In genomic region chr5:157592594-157592993, GRCh38 we compare ENCODE assay signal across 1 cellular context.
TF ChIP-seq lines count a peak whose summit lies in the region.

No MANE protein-coding gene starts in this region.

TF ChIP-seq in GM12878, 131 proteins besides CTCF, POLR2A, EP300 and RAD21 (continued from another document):
- TF ChIP-seq RELA (IDR thresholded peaks at IDR 0.05; ENCODE audit: borderline replicate concordance, partially characterized antibody) (no peak), MEF2A (IDR thresholded peaks at IDR 0.05; ENCODE audit: insufficient read depth, low read depth, low read length) (no peak), MLLT1 (IDR thresholded peaks at IDR 0.05) (no peak), STAT3 (IDR thresholded peaks at IDR 0.05; ENCODE audit: low read depth, low read length) (no peak), IRF4 (IDR thresholded peaks at IDR 0.05; ENCODE audit: low read depth, low read length) (0 out of 2 replicates have a peak, but pooled peaks have one; percentile 10), ZNF592 (IDR thresholded peaks at IDR 0.05) (no peak), WRNIP1 (IDR thresholded peaks at IDR 0.05; ENCODE audit: borderline replicate concordance, low read depth, low read length) (no peak), NFIC (IDR thresholded peaks at IDR 0.05; ENCODE audit: low read depth, low read length) (peak; percentile 67; the same call in 1 of the 2 replicates), ZNF687 (IDR thresholded peaks at IDR 0.05) (0 out of 2 replicates have a peak, but pooled peaks have one; percentile 40), RUNX3 (IDR thresholded peaks at IDR 0.05; ENCODE audit: low read length) (no peak; the same call in 1 of the 2 replicates), SMARCA5 (IDR thresholded peaks at IDR 0.05) (no peak), SPI1 (IDR thresholded peaks at IDR 0.05; ENCODE audit: borderline replicate concordance, insufficient read depth, low read depth, low read length) (peak; percentile 44), RFX5 (IDR thresholded peaks at IDR 0.05; ENCODE audit: low read depth, low read length) (no peak), TAF1 (IDR thresholded peaks at IDR 0.05; ENCODE audit: borderline replicate concordance, low read depth, low read length) (no peak), BCL11A (IDR thresholded peaks at IDR 0.05; ENCODE audit: low read depth, low read length) (no peak), BMI1 (IDR thresholded peaks at IDR 0.05; ENCODE audit: borderline replicate concordance) (no peak), TCF7 (IDR thresholded peaks at IDR 0.05; ENCODE audit: borderline replicate concordance) (no peak), SIN3A (IDR thresholded peaks at IDR 0.05; ENCODE audit: low read depth, low read length) (no peak), ZSCAN29 (IDR thresholded peaks at IDR 0.05) (no peak), MTA3 (IDR thresholded peaks at IDR 0.05; ENCODE audit: borderline replicate concordance, low read length) (no peak), PAX8 (IDR thresholded peaks at IDR 0.05) (no peak), EGR1 (IDR thresholded peaks at IDR 0.05; ENCODE audit: borderline replicate concordance in 1 of 2, low read depth in 2 of 2, low read length in 2 of 2) (no peak), CREB1 (IDR thresholded peaks at IDR 0.05; ENCODE audit: low read depth) (peak; percentile 41; the same call in 1 of the 2 replicates), E2F8 (IDR thresholded peaks at IDR 0.05; ENCODE audit: low read depth, partially characterized antibody) (no peak), SUPT20H (IDR thresholded peaks at IDR 0.05; ENCODE audit: borderline replicate concordance, control insufficient read depth, low read depth, low read length) (no peak), ZBTB40 (IDR thresholded peaks at IDR 0.05; ENCODE audit: borderline replicate concordance) (no peak), PAX5 (IDR thresholded peaks at IDR 0.05; ENCODE audit: borderline replicate concordance, low read depth, low read length) (no peak), CHD4 (IDR thresholded peaks at IDR 0.05) (no peak), MEF2B (IDR thresholded peaks at IDR 0.05; ENCODE audit: partially characterized antibody, poor library complexity, severe bottlenecking) (peak; percentile 7), ZNF217 (IDR thresholded peaks at IDR 0.05) (peak; percentile 36; the same call in 1 of the 2 replicates), CREM (IDR thresholded peaks at IDR 0.05; ENCODE audit: low read depth) (peak; percentile 43; the same call in 1 of the 2 replicates), USF2 (IDR thresholded peaks at IDR 0.05; ENCODE audit: borderline replicate concordance, low read depth, low read length) (no peak), NFXL1 (IDR thresholded peaks at IDR 0.05; ENCODE audit: borderline replicate concordance) (no peak)
- TF ChIP-seq, protein P1, sequence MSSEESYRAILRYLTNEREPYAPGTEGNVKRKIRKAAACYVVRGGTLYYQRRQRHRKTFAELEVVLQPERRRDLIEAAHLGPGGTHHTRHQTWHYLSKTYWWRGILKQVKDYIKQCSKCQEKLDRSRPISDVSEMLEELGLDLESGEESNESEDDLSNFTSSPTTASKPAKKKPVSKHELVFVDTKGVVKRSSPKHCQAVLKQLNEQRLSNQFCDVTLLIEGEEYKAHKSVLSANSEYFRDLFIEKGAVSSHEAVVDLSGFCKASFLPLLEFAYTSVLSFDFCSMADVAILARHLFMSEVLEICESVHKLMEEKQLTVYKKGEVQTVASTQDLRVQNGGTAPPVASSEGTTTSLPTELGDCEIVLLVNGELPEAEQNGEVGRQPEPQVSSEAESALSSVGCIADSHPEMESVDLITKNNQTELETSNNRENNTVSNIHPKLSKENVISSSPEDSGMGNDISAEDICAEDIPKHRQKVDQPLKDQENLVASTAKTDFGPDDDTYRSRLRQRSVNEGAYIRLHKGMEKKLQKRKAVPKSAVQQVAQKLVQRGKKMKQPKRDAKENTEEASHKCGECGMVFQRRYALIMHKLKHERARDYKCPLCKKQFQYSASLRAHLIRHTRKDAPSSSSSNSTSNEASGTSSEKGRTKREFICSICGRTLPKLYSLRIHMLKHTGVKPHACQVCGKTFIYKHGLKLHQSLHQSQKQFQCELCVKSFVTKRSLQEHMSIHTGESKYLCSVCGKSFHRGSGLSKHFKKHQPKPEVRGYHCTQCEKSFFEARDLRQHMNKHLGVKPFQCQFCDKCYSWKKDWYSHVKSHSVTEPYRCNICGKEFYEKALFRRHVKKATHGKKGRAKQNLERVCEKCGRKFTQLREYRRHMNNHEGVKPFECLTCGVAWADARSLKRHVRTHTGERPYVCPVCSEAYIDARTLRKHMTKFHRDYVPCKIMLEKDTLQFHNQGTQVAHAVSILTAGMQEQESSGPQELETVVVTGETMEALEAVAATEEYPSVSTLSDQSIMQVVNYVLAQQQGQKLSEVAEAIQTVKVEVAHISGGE (CRISPR knock-in tag; IDR thresholded peaks at IDR 0.05): no peak
- TF ChIP-seq, protein P2, sequence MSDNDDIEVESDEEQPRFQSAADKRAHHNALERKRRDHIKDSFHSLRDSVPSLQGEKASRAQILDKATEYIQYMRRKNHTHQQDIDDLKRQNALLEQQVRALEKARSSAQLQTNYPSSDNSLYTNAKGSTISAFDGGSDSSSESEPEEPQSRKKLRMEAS (IDR thresholded peaks at IDR 0.05; ENCODE audit: low read depth, low read length): no peak
